In the genomic region with DNA sequence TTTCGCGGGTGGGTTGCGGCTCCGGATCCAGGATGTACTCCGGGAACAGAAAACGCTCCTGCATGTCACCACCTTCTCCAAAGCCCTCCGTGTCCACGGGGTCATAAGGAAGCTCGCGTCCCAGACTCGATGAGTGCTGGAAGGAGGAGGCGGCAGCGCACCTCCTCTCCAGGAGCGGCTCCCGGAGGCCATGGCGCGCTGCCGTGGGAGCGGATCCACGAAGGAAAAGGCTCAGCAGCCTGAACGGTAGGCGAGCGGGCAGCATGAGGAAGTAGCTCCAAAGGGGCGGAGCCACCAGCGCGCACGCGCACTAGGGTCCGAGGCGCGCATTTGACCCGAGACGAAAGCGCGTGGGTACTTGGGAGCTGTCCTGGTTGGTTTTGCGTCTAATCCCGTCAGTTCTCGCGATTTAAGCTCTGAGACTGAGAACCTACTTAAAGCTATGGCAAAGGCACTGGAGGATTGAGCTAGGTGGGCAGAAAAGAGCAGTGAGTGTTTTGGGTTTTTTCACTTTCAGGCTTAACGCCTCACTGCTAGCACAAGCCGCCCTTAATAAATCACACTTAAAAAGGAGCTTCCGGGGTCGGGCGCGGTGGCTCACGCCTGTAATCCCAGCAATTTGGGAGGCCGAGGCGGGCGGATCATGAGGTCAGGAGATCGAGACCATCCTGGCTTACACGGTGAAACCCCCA, we compare ENCODE assay signal across 8 cellular contexts. TPM values are rescaled to one million over a fixed set of nuclear protein-coding genes. Genes with fewer than 3 reads are reported as not detected.
DNase-seq lines count a peak whose midpoint lies in the region; ATAC-seq, FAIRE-seq and TF ChIP-seq lines count a peak whose summit lies in the region.

TSS of gene NOA1 (minus strand) at position 286 of the 692 bp plus-strand sequence. CDS start at position 265, 21 bp downstream.

- WGBS in adrenal gland, 4 donors: 0 to 8% (median 1%) methylated on average over 17 to 51 of the region's 51 CpGs
- WGBS in heart left ventricle, 4 donors: 0 to 1% (median 1%) methylated on average over 29 to 51 of the region's 51 CpGs

- H3K27ac Mint-ChIP-seq in type B pancreatic cell: peak within 1 kb of the TSS; percentile 99

- no peak for TF ChIP-seq CTCF in adrenal gland (IDR thresholded peaks at IDR 0.05)
- no peak for TF ChIP-seq CTCF in heart left ventricle (IDR thresholded peaks at IDR 0.05)
- TF ChIP-seq CTCF in type B pancreatic cell (conservative IDR thresholded peaks at IDR 0.05): no peak

- intact Hi-C loops in adrenal gland (cut with DNase I): loop anchor here (5.0 kb wide), 3 partner anchors 55 to 70 kb away; partner anchors contain the start of gene REST (in 1 of the 2)
- intact Hi-C loops in heart left ventricle (cut with DNase I): loop anchor here in 8 of 10 donors (2.0 to 10.0 kb wide), 5 partner anchors 17 to 135 kb away; partner anchors contain the start of genes REST (in 6 of the 8) and IGFBP7 (in 1 of the 8)

- H3K4me1 ChIP-seq in adrenal gland (replicated peaks in 1 of 2) (peaks cover 29 to 47% of the 10 kb centered on the region in 2 donors), heart left ventricle (peaks cover 5 to 63% (median 50%) of the 10 kb centered on the region in 12 donors)

- H3K27me3 Mint-ChIP-seq in type B pancreatic cell: no peaks in the 10 kb centered on the region

- TF ChIP-seq POLR2A in GM12892 (IDR thresholded peaks at IDR 0.05; ENCODE audit: low read depth, low read length) (peak; percentile 88), adrenal gland (IDR thresholded peaks at IDR 0.05) (peak; percentile 46 to 89), heart left ventricle (IDR thresholded peaks at IDR 0.05) (peak in 1 of 2 donors; percentile 82)

- peaks cover 5% of the 10 kb centered on the region for H3K9me3 Mint-ChIP-seq in type B pancreatic cell

- ATAC-seq in HG02852 (IDR thresholded peaks at IDR 0.05; ENCODE audit: unreplicated experiment) (peak; percentile 83), heart left ventricle (peak; percentile 88 to 92 (median 90))

- peaks cover 0 to 13% of the 10 kb centered on the region in 2 donors for H3K36me3 ChIP-seq in adrenal gland (replicated peaks in 1 of 2)
- peaks cover 0 to 25% (median 19%) of the 10 kb centered on the region in 9 donors for H3K36me3 ChIP-seq in heart left ventricle

- peak; percentile 85 for DNase-seq in GM12892 (ENCODE audit: insufficient read length)
- peak; percentile 99 for DNase-seq in NCI-H146 (lab: John Stamatoyannopoulos, UW)
- DNase-seq in T-helper 1 cell: peak; percentile 94 to 98 (median 94)
- peak; percentile 97 to 100 (median 99) for DNase-seq in adrenal gland
- peak; percentile 97 to 99 (median 98) for DNase-seq in heart left ventricle
- peak; percentile 98 for DNase-seq in pons (ENCODE audit: low spot score)
- DNase-seq in type B pancreatic cell (ENCODE audit: extremely low spot score, unreplicated experiment): peak; percentile 99

- H3K9me3 ChIP-seq in adrenal gland (replicated peaks in 1 of 3): no peaks in the 10 kb centered on the region
- peaks cover 0 to 18% (median 9%) of the 10 kb centered on the region in 12 donors for H3K9me3 ChIP-seq in heart left ventricle

- H3K4me3 ChIP-seq in adrenal gland: peak within 1 kb of the TSS; percentile 44 to 88 (median 67)
- peak within 1 kb of the TSS; percentile 74 to 97 (median 93) for H3K4me3 ChIP-seq in heart left ventricle

- FAIRE-seq in GM12892 (lab: Jason Lieb, UNC): peak; percentile 98

- peaks cover 24% of the 10 kb centered on the region for H3K36me3 Mint-ChIP-seq in type B pancreatic cell

- no peaks in the 10 kb centered on the region for H3K27me3 ChIP-seq in adrenal gland
- no peaks in the 10 kb centered on the region for H3K27me3 ChIP-seq in heart left ventricle

- H3K4me3 Mint-ChIP-seq in type B pancreatic cell: peak within 1 kb of the TSS; percentile 100

- peak within 1 kb of the TSS; percentile 75 to 96 (median 88) for H3K27ac ChIP-seq in adrenal gland
- H3K27ac ChIP-seq in heart left ventricle: peak within 1 kb of the TSS; percentile 69 to 97 (median 86)

- peaks cover 28% of the 10 kb centered on the region for H3K4me1 Mint-ChIP-seq in type B pancreatic cell (ENCODE audit: unreplicated experiment)

RNA-seq across cellular contexts. Expression of gene NOA1, which starts in this region (rescaled TPM):
- 12.8 TPM for polyA plus RNA-seq in GM12892 (2012; ENCODE audit: missing spikeins)
- 10 to 100 TPM in 7 of 8 donors, 1 to 10 TPM in 1; 9.1 to 30.0 (median 22.2) TPM for total RNA-seq in adrenal gland
- 1 to 10 TPM; 3.5 to 8.7 (median 5.2) TPM for polyA plus RNA-seq in adrenal gland
- total RNA-seq in heart left ventricle: 10 to 100 TPM; 11.2 to 23.0 (median 12.2) TPM
- polyA plus RNA-seq in heart left ventricle: 10 to 100 TPM in 1 of 2 donors, 1 to 10 TPM in 1; 5.3 to 13.3 TPM
- 21.1 and 23.2 TPM in 2 replicates for total RNA-seq in type B pancreatic cell (ENCODE audit: low replicate concordance)

Comparison
In these comparisons a context has a peak if more than half of its experiments do, and no peak if none do; other contexts are left out.
1. Peak in every context shown above with its lines: DNase-seq, ATAC-seq, H3K4me3 ChIP-seq and H3K27ac ChIP-seq.